8 cellular contexts compared by ENCODE assay signal in genomic region chr6:72616406-72617015, GRCh38. TPM values are rescaled to one million over a fixed set of nuclear protein-coding genes. Genes with fewer than 3 reads are reported as not detected.
DNase-seq lines count a peak whose midpoint lies in the region; TF ChIP-seq lines count a peak whose summit lies in the region.

No MANE protein-coding gene starts in this region.

- TF ChIP-seq CTCF in GM12873 (IDR thresholded peaks at IDR 0.05; ENCODE audit: insufficient read depth, low read depth, low read length, missing control alignments) (peak; percentile 54), foreskin fibroblast (IDR thresholded peaks at IDR 0.05; ENCODE audit: low read depth, low read length) (peak; percentile 46), lower leg skin (IDR thresholded peaks at IDR 0.05) (no peak)

- DNase-seq in AG08396 (ENCODE audit: low spot score) = peak; percentile 22
- peak; percentile 16 for DNase-seq in RPMI7951 (ENCODE audit: low read depth)
- DNase-seq in foreskin fibroblast = peak; percentile 17 to 68
- DNase-seq in superior temporal gyrus (ENCODE audit: extremely low spot score) = peak; percentile 80
- DNase-seq in effector CD8-positive, alpha-beta T cell (lab: John Stamatoyannopoulos, UW) = no peak
- DNase-seq in stimulated activated CD4-positive, alpha-beta T cell treated with anti-CD3 and anti-CD28 coated beads, Interleukin-15, amount 100 ng/mL, for 24 hours = no peak
- DNase-seq in lower leg skin (ENCODE audit: low spot score in 2 of 2) = no peak

- intact Hi-C loops in lower leg skin (cut with DNase I; ENCODE audit: low total_unique reads) = no loop called here

- 41 to 42% methylated on average over 3 of the region's 3 CpGs for WGBS in lower leg skin, 2 donors

- H3K4me3 ChIP-seq in foreskin fibroblast (ENCODE audit: low read depth in 1 of 2, low read length in 2 of 2) (no peak overlapping the region), lower leg skin (ENCODE audit: low read depth, poor library complexity, severe bottlenecking) (no peak overlapping the region)

- TF ChIP-seq POLR2A in lower leg skin (IDR thresholded peaks at IDR 0.05) = no peak

RNA-seq across cellular contexts. Expression of gene KCNQ5, which starts 5.4 kb away (rescaled TPM):
- total RNA-seq in RPMI7951 (2014; rRNA removed; shearing (Covaris generic)) = not detected in 2 replicates
- total RNA-seq in lower leg skin = under 1 TPM; 0.52 to 0.97 (median 0.59) TPM

Comparison
In these comparisons a context has a peak if more than half of its experiments do, and no peak if none do; other contexts are left out.
1. DNase-seq: peak in AG08396 (single experiment), RPMI7951 (single experiment), foreskin fibroblast (2 of 2) and superior temporal gyrus (single experiment); none in effector CD8-positive, alpha-beta T cell (single experiment), stimulated activated CD4-positive, alpha-beta T cell treated with anti-CD3 and anti-CD28 coated beads, Interleukin-15, amount 100 ng/mL, for 24 hours (single experiment) and lower leg skin (0 of 2).
2. CTCF ChIP-seq: peak in GM12873 (single experiment) and foreskin fibroblast (single experiment); none in lower leg skin (0 of 3).